In the genomic region with DNA sequence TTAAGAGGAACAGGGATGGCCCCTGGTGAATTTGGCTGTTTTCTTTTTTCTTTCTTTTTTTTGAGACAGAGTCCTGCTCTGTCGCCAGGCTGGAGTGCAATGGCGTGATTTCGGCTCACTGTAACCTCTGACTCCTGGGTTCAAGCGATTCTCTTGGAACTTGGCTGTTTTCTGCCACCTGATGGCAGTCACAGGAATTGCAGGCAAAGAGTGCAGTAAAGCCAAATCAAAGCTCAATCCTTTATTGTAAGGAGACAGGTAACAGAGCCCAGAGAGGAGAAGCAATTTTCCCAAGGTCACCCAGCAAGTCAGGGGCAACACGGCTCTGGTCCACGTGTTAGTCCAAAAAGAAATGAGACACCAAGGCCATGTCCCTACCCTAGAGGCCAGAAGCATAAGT, we compare ENCODE assay signal across 12 cellular contexts. TPM values are rescaled to one million over a fixed set of nuclear protein-coding genes. Genes with fewer than 3 reads are reported as not detected.
DNase-seq lines count a peak whose midpoint lies in the region; ATAC-seq, FAIRE-seq and TF ChIP-seq lines count a peak whose summit lies in the region.
"Had no signal": no experiment of that assay in that cellular context is flagged by ENCODE, and none has a peak within 500 bp of the region (broad histone marks: within the 10 kb centered on the region; RNA-seq: fewer than 3 reads in every experiment).

No MANE protein-coding gene starts in this region.

- H3K27me3 ChIP-seq in H9 (ENCODE audit: insufficient read depth, low read length) (peaks cover 4% of the 10 kb centered on the region; the same call in 1 of the 2 replicates), right lobe of liver (no peaks in the 10 kb centered on the region), small intestine (ENCODE audit: control insufficient read depth in 2 of 2, insufficient read depth in 2 of 2, low read length in 2 of 2) (peaks cover 0 to 21% of the 10 kb centered on the region in 2 donors)

- no peak overlapping the region for H3K4me3 ChIP-seq in astrocyte of the cerebellum (ENCODE audit: low read depth, low read length)
- H3K4me3 ChIP-seq in right lobe of liver, result no peak overlapping the region
- no peak overlapping the region for H3K4me3 ChIP-seq in small intestine (ENCODE audit: low read depth in 1 of 2, low read length in 2 of 2)
- H3K4me3 ChIP-seq: SJSA1, spleen had no signal

- H3T11ph ChIP-seq in H9 (ENCODE audit: low read length), result no peak overlapping the region

- peaks cover 31% of the 10 kb centered on the region for H3K27me3 Mint-ChIP-seq in H9 (ENCODE audit: low read depth)
- peaks cover 22% of the 10 kb centered on the region for H3K27me3 Mint-ChIP-seq in T-helper 17 cell

- no peak overlapping the region for H2BK15ac ChIP-seq in H9 (ENCODE audit: low read depth, low read length)

- no peak overlapping the region for H3K14ac ChIP-seq in H9 (ENCODE audit: insufficient read depth, low read length)

- no peak overlapping the region for H4K8ac ChIP-seq in H9 (replicated peaks; ENCODE audit: insufficient read length, low read depth, low read length)

- H3K4me1 Mint-ChIP-seq in H9 (peaks cover 21 to 31% of the 10 kb centered on the region in 2 experiments), T-helper 17 cell (peaks cover 4% of the 10 kb centered on the region)
- H3K4me1 Mint-ChIP-seq: activated CD4-positive, alpha-beta T cell treated with anti-CD3 and anti-CD28 coated beads, Interleukin-2, amount 10 ng/mL, durations not matched to agents 7 days and 5 days had no signal

- peak; percentile 80 for TF ChIP-seq CTCF in H9 (conservative IDR thresholded peaks at IDR 0.05)
- peak; percentile 33 for TF ChIP-seq CTCF in astrocyte of the cerebellum (IDR thresholded peaks at IDR 0.05; ENCODE audit: low read depth, low read length, missing control alignments)
- TF ChIP-seq CTCF in right lobe of liver (IDR thresholded peaks at IDR 0.05), result peak in 3 of 4 donors; percentile 12 to 31 (median 20)
- TF ChIP-seq CTCF in omental fat pad (IDR thresholded peaks at IDR 0.05), result no peak

- no peaks in the 10 kb centered on the region for H3K79me2 ChIP-seq in H9 (ENCODE audit: insufficient read depth, low read length)

- no peak overlapping the region for H2BK12ac ChIP-seq in H9 (ENCODE audit: insufficient read length, low read depth, low read length)

- ATAC-seq in right lobe of liver, result no peak
- no peak for ATAC-seq in omental fat pad (ENCODE audit: low FRiP score)
- ATAC-seq in T-helper 17 cell, result no peak
- no peak for ATAC-seq in HG03039 (IDR thresholded peaks at IDR 0.05; ENCODE audit: unreplicated experiment)
- ATAC-seq: activated naive CD4-positive, alpha-beta T cell treated with anti-CD3 and anti-CD28 coated beads, Interleukin-2, amount 50 U/mL, for 72 hours had no signal

- H3K18ac ChIP-seq in H9 (ENCODE audit: insufficient read length, low read depth, low read length), result no peak overlapping the region

- H4K5ac ChIP-seq in H9 (ENCODE audit: insufficient read length, low read depth, low read length), result no peak overlapping the region

- peaks cover 3% of the 10 kb centered on the region for H4K20me1 ChIP-seq in H9 (ENCODE audit: control insufficient read depth, insufficient read depth, insufficient read length)

- no peak overlapping the region for H3K9ac ChIP-seq in H9 (ENCODE audit: extremely low read depth, insufficient read length, low read length)

- no peak overlapping the region for H2BK5ac ChIP-seq in H9 (ENCODE audit: insufficient read length, low read length)

- H3K23ac ChIP-seq in H9 (ENCODE audit: insufficient read length, low read depth, low read length), result no peak overlapping the region

- no peak overlapping the region for H2AK5ac ChIP-seq in H9 (ENCODE audit: insufficient read length, low read length)

- H3K27ac Mint-ChIP-seq in H9, result no peak overlapping the region
- no peak overlapping the region for H3K27ac Mint-ChIP-seq in T-helper 17 cell
- H3K27ac Mint-ChIP-seq: activated CD4-positive, alpha-beta T cell treated with anti-CD3 and anti-CD28 coated beads, Interleukin-2, amount 10 ng/mL, durations not matched to agents 7 days and 5 days; activated naive CD4-positive, alpha-beta T cell treated with anti-CD3 and anti-CD28 coated beads, Interleukin-2, amount 50 U/mL, for 72 hours had no signal

- H2AFZ ChIP-seq in H9 (ENCODE audit: low read length), result no peak overlapping the region

- H2BK20ac ChIP-seq in H9 (ENCODE audit: low read depth, low read length, poor library complexity, severe bottlenecking), result no peak overlapping the region

- H3K56ac ChIP-seq in H9 (ENCODE audit: insufficient read length, low read depth, low read length), result no peak overlapping the region

- H4K91ac ChIP-seq in H9 (ENCODE audit: insufficient read length, low read depth, low read length), result no peak overlapping the region

- peak; percentile 1 to 2 for DNase-seq in AML-193 (lab: John Stamatoyannopoulos, UW)
- no peak for DNase-seq in H9
- DNase-seq in astrocyte of the cerebellum (ENCODE audit: low read depth), result no peak
- DNase-seq in right lobe of liver, result no peak
- no peak for DNase-seq in omental fat pad (ENCODE audit: low spot score)
- DNase-seq in T-helper 17 cell, result no peak
- DNase-seq in small intestine, result no peak
- DNase-seq: activated CD4-positive, alpha-beta T cell treated with anti-CD3 and anti-CD28 coated beads, Interleukin-2, amount 10 ng/mL, durations not matched to agents 7 days and 5 days; spleen had no signal

- H3K4me1 ChIP-seq in H9 (ENCODE audit: insufficient read depth, low read length), result no peaks in the 10 kb centered on the region; the same call in 1 of the 2 replicates
- H3K4me1 ChIP-seq in right lobe of liver, result no peaks in the 10 kb centered on the region
- H3K4me1 ChIP-seq in small intestine (ENCODE audit: control insufficient read depth in 2 of 2, insufficient read depth in 1 of 2, low read depth in 1 of 2, low read length in 1 of 2), result no peaks in the 10 kb centered on the region
- H3K4me1 ChIP-seq: SJSA1, spleen had no signal

- 0 out of 5 replicates have a peak overlapping the region, but pooled peaks of 1 of the 2 experiments have one; percentile 28 for H3K4me3 Mint-ChIP-seq in H9
- H3K4me3 Mint-ChIP-seq in T-helper 17 cell, result no peak overlapping the region
- H3K4me3 Mint-ChIP-seq: activated CD4-positive, alpha-beta T cell treated with anti-CD3 and anti-CD28 coated beads, Interleukin-2, amount 10 ng/mL, durations not matched to agents 7 days and 5 days had no signal

- intact Hi-C loops in right lobe of liver (cut with DNase I), result no loop called here

- no peak overlapping the region for H3K4me2 ChIP-seq in H9 (ENCODE audit: insufficient read depth, insufficient read length, low read length)

- peaks cover 9 to 10% of the 10 kb centered on the region in 2 experiments for H3K9me3 Mint-ChIP-seq in H9

- no peak for TF ChIP-seq POLR2A in right lobe of liver (IDR thresholded peaks at IDR 0.05)

- H3K36me3 Mint-ChIP-seq in H9 (ENCODE audit: insufficient read depth in 1 of 3, low read depth in 3 of 3), result peaks cover 0 to 9% (median 4%) of the 10 kb centered on the region in 3 experiments; a peak in 1 of 7 replicates
- peaks cover 6% of the 10 kb centered on the region for H3K36me3 Mint-ChIP-seq in T-helper 17 cell (ENCODE audit: low read depth)

- H3K4ac ChIP-seq in H9 (ENCODE audit: low read depth, low read length), result no peak overlapping the region

- no CpG with 5 or more reads among the region's 6 CpGs for WGBS in H9 (ENCODE audit: extremely low coverage, insufficient read length, low lambda C conversion rate)
- WGBS in right lobe of liver (ENCODE audit: insufficient coverage, low coverage, low lambda C conversion rate, missing lambda C conversion rate), result 69% methylated on average over 5 of the region's 6 CpGs
- WGBS in small intestine, 3 donors, result 78 to 82% (median 79%) methylated on average over 6 of the region's 6 CpGs

- H3K79me1 ChIP-seq in H9 (ENCODE audit: insufficient read depth, low read depth, low read length, poor library complexity, severe bottlenecking), result no peaks in the 10 kb centered on the region

- no peaks in the 10 kb centered on the region for H3K36me3 ChIP-seq in right lobe of liver
- H3K36me3 ChIP-seq in small intestine (ENCODE audit: control insufficient read depth in 2 of 2, insufficient read depth in 2 of 2, low read length in 2 of 2), result no peaks in the 10 kb centered on the region
- H3K36me3 ChIP-seq: SJSA1, spleen had no signal

- H3K27ac ChIP-seq in H9 (ENCODE audit: insufficient read length, low read depth, low read length) (no peak overlapping the region), right lobe of liver (no peak overlapping the region), small intestine (ENCODE audit: low read depth in 1 of 2, low read length in 1 of 2) (no peak overlapping the region)
- H3K27ac ChIP-seq: SJSA1, spleen had no signal

- no peaks in the 10 kb centered on the region for H3K9me3 ChIP-seq in H9 (ENCODE audit: control insufficient read depth, low read depth, low read length)
- no peaks in the 10 kb centered on the region for H3K9me3 ChIP-seq in right lobe of liver
- no peaks in the 10 kb centered on the region for H3K9me3 ChIP-seq in T-helper 17 cell (ENCODE audit: control insufficient read depth, low read length, poor library complexity, severe bottlenecking)
- H3K9me3 ChIP-seq in small intestine (ENCODE audit: control insufficient read depth, low read depth), result no peaks in the 10 kb centered on the region

- in situ Hi-C loops in astrocyte of the cerebellum (cut with HindIII; ENCODE audit: low sequenced_read_pairs), result no loop called here

- FAIRE-seq in small intestine (lab: Jason Lieb, UNC), result no peak

- no peaks in the 10 kb centered on the region for H3K23me2 ChIP-seq in H9 (ENCODE audit: insufficient read length, low read depth, low read length, poor library complexity, severe bottlenecking)

- H2BK120ac ChIP-seq in H9 (ENCODE audit: low read depth, low read length, poor library complexity, severe bottlenecking), result no peak overlapping the region

RNA-seq across cellular contexts. Expression of gene TINCR, which starts 6.2 kb away (rescaled TPM):
- total RNA-seq in H9 (2021) (0.17 and 0.18 TPM in 2 replicates), right lobe of liver (under 1 TPM in 1 of 6 experiments, not detected in 5; 0.44 TPM), omental fat pad (1 to 10 TPM in 3 of 4 donors, not detected in 1; 1.7 to 8.6 (median 1.8) TPM), T-helper 17 cell (1 to 10 TPM; 2.0 to 2.8 TPM)
- 1 to 10 TPM in 1 of 3 donors, under 1 TPM in 2; 0.69 to 1.3 (median 0.81) TPM for polyA plus RNA-seq in small intestine
- total RNA-seq: SJSA1 had no signal

Comparison
In these comparisons a context has a peak if more than half of its experiments do, and no peak if none do; other contexts are left out.
1. DNase-seq: peak in AML-193 (2 of 2); none in H9 (single experiment), astrocyte of the cerebellum (single experiment), right lobe of liver (0 of 3), omental fat pad (single experiment), T-helper 17 cell (0 of 3) and small intestine (single experiment).
2. CTCF ChIP-seq: peak in H9 (single experiment), astrocyte of the cerebellum (single experiment) and right lobe of liver (3 of 4); none in omental fat pad (0 of 3).